Comparison of ENCODE assay signal across 8 cellular contexts in genomic region chr5:144183254-144183889, GRCh38. TPM values are rescaled to one million over a fixed set of nuclear protein-coding genes. Genes with fewer than 3 reads are reported as not detected.
DNase-seq lines count a peak whose midpoint lies in the region; ATAC-seq and TF ChIP-seq lines count a peak whose summit lies in the region.

No MANE protein-coding gene starts in this region.

- H3K4me3 ChIP-seq in HCT116 (replicated peaks in 1 of 2; ENCODE audit: low read depth in 1 of 2, low read length in 2 of 2) (no peak overlapping the region), foreskin fibroblast (ENCODE audit: low read depth in 1 of 2, low read length in 2 of 2) (no peak overlapping the region), tibial artery (no peak overlapping the region)

- CTCF ChIA-PET in HCT116 (lab: Charles Lee), result no interaction called here

- TF ChIP-seq CTCF in C4-2B (conservative IDR thresholded peaks at IDR 0.05), result peak; percentile 85
- TF ChIP-seq CTCF in HCT116 (IDR thresholded peaks at IDR 0.05 in 2 of 3, conservative IDR thresholded peaks at IDR 0.05 in 1 of 3; ENCODE audit: borderline replicate concordance in 1 of 3, insufficient read depth in 1 of 3, low read depth in 2 of 3, low read length in 2 of 3), result peak; percentile 38 to 74 (median 61); a peak in 5 of 6 replicates
- TF ChIP-seq CTCF in foreskin fibroblast (IDR thresholded peaks at IDR 0.05; ENCODE audit: low read depth, low read length), result peak; percentile 59
- TF ChIP-seq CTCF in tibial artery (IDR thresholded peaks at IDR 0.05), result peak; percentile 53 to 65

- no peaks in the 10 kb centered on the region for H4K20me1 ChIP-seq in HCT116 (ENCODE audit: insufficient read depth)

- BruUV-seq in HCT116 (replicated peaks; lab: Mats Ljungman, UMichigan), result no TSS peak

- no peak for DNase-seq in HCT116 (ENCODE audit: low read depth, low spot score)
- DNase-seq in SK-MEL-5 (ENCODE audit: low read depth, low spot score), result peak; percentile 38
- peak; percentile 40 to 70 for DNase-seq in foreskin fibroblast
- no peak for DNase-seq in tibial artery
- no peak for DNase-seq in NCI-H2107 (lab: John Stamatoyannopoulos, UW)

- H3K9ac ChIP-seq in HCT116 (ENCODE audit: low read length), result no peak overlapping the region

- H3K9me3 ChIP-seq in HCT116 (ENCODE audit: control insufficient read depth in 1 of 2, insufficient read depth in 1 of 2, low read depth in 1 of 2, low read length in 2 of 2) (no peaks in the 10 kb centered on the region), tibial artery (no peaks in the 10 kb centered on the region)

- TF ChIP-seq RAD21 in HCT116 (IDR thresholded peaks at IDR 0.05; ENCODE audit: low read depth), result peak; percentile 61

- no peak overlapping the region for H3K27ac ChIP-seq in C4-2B
- H3K27ac ChIP-seq in HCT116 (ENCODE audit: low read depth, low read length), result no peak overlapping the region
- no peak overlapping the region for H3K27ac ChIP-seq in tibial artery

- no peaks in the 10 kb centered on the region for H3K9me2 ChIP-seq in HCT116 (ENCODE audit: insufficient read depth)

- in situ Hi-C loops in SK-MEL-5 (cut with HindIII; ENCODE audit: low pct_unique_long_range_greater_than_20kb, low sequenced_read_pairs), result no loop called here

- H3K79me2 ChIP-seq in HCT116 (ENCODE audit: insufficient read depth, low read length), result no peaks in the 10 kb centered on the region

- no peaks in the 10 kb centered on the region for H3K4me1 ChIP-seq in HCT116 (ENCODE audit: control insufficient read depth in 1 of 2, insufficient read depth in 2 of 2, low read length in 2 of 2)
- peaks cover 0 to 7% (median 4%) of the 10 kb centered on the region in 4 donors for H3K4me1 ChIP-seq in tibial artery

- POLR2A ChIA-PET in HCT116 (lab: Charles Lee), result no interaction called here

- no peak overlapping the region for H2AFZ ChIP-seq in HCT116 (ENCODE audit: low read depth, low read length, poor library complexity, severe bottlenecking)

- no peaks in the 10 kb centered on the region for H3K27me3 ChIP-seq in HCT116 (ENCODE audit: insufficient read depth, low read length)
- H3K27me3 ChIP-seq in tibial artery, result no peaks in the 10 kb centered on the region

- H3K36me3 ChIP-seq in HCT116 (ENCODE audit: control insufficient read depth in 1 of 2, insufficient read depth in 2 of 2, low read length in 2 of 2) (no peaks in the 10 kb centered on the region), tibial artery (no peaks in the 10 kb centered on the region)

- peak; percentile 40; the same call in 1 of the 2 replicates for ATAC-seq in HCT116
- no peak for ATAC-seq in GM18858 (IDR thresholded peaks at IDR 0.05; ENCODE audit: unreplicated experiment)
- no peak for ATAC-seq in GM21723 (IDR thresholded peaks at IDR 0.05; ENCODE audit: unreplicated experiment)

- no peak for TF ChIP-seq POLR2A in HCT116 (IDR thresholded peaks at IDR 0.05; ENCODE audit: borderline replicate concordance, extremely low read depth, insufficient read depth, insufficient read length)

- H3K4me2 ChIP-seq in HCT116 (ENCODE audit: low read length), result no peak overlapping the region

- RAD21 ChIA-PET in HCT116 (lab: Charles Lee; ENCODE audit: low non-redundant PET in 1 of 2, low total read pairs in 2 of 2, uncharacterized antibody in 2 of 2, unreplicated experiment in 2 of 2), result no interaction called here

- intact Hi-C loops in HCT116 (cut with micrococcal nuclease) (loop anchor here (5.0 to 10.0 kb wide), 2 partner anchors 1179 to 1261 kb away; no protein-coding TSS in a partner anchor), tibial artery (cut with DNase I; ENCODE audit: low total_unique reads) (no loop called here)

TF ChIP-seq in HCT116, 20 proteins besides CTCF, POLR2A, EP300 and RAD21:
- TF ChIP-seq POLR2AphosphoS5 (IDR thresholded peaks at IDR 0.05; ENCODE audit: low read depth, low read length) (no peak), YY1 (IDR thresholded peaks at IDR 0.05; ENCODE audit: extremely low read depth, insufficient replicate concordance, low read depth, low read length) (no peak), FOSL1 (IDR thresholded peaks at IDR 0.05; ENCODE audit: low read depth) (no peak), SIN3A (IDR thresholded peaks at IDR 0.05; ENCODE audit: low read depth) (no peak), ZNF274 (IDR thresholded peaks at IDR 0.05; ENCODE audit: low read depth, low read length) (no peak), ELF1 (IDR thresholded peaks at IDR 0.05; ENCODE audit: borderline replicate concordance, low read depth) (no peak), EGR1 (IDR thresholded peaks at IDR 0.05; ENCODE audit: low read depth) (no peak), CBX3 (IDR thresholded peaks at IDR 0.05; ENCODE audit: low read depth) (no peak), ATF3 (IDR thresholded peaks at IDR 0.05) (no peak), ZFX (IDR thresholded peaks at IDR 0.05) (no peak), EZH2 (IDR thresholded peaks at IDR 0.05) (no peak), EZH2phosphoT487 (IDR thresholded peaks at IDR 0.05; ENCODE audit: borderline replicate concordance) (no peak), TCF7L2 (IDR thresholded peaks at IDR 0.05; ENCODE audit: borderline replicate concordance, extremely low read depth, insufficient read depth, insufficient read length) (no peak), JUND (IDR thresholded peaks at IDR 0.05) (no peak), CEBPB (IDR thresholded peaks at IDR 0.05; ENCODE audit: low read depth) (no peak)
- TF ChIP-seq, protein P1, sequence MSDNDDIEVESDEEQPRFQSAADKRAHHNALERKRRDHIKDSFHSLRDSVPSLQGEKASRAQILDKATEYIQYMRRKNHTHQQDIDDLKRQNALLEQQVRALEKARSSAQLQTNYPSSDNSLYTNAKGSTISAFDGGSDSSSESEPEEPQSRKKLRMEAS (IDR thresholded peaks at IDR 0.05), result no peak
- TF ChIP-seq, protein P2, sequence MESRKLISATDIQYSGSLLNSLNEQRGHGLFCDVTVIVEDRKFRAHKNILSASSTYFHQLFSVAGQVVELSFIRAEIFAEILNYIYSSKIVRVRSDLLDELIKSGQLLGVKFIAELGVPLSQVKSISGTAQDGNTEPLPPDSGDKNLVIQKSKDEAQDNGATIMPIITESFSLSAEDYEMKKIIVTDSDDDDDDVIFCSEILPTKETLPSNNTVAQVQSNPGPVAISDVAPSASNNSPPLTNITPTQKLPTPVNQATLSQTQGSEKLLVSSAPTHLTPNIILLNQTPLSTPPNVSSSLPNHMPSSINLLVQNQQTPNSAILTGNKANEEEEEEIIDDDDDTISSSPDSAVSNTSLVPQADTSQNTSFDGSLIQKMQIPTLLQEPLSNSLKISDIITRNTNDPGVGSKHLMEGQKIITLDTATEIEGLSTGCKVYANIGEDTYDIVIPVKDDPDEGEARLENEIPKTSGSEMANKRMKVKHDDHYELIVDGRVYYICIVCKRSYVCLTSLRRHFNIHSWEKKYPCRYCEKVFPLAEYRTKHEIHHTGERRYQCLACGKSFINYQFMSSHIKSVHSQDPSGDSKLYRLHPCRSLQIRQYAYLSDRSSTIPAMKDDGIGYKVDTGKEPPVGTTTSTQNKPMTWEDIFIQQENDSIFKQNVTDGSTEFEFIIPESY (IDR thresholded peaks at IDR 0.05; ENCODE audit: extremely low read depth, insufficient replicate concordance, low read length), result no peak
TF ChIP-seq in HCT116: peak in this region for 0.

RNA-seq across cellular contexts. Expression of gene KCTD16, which starts 12.7 kb away (rescaled TPM):
- total RNA-seq in HCT116 (2021; ENCODE audit: unreplicated experiment), result 0.64 TPM
- 0.14 and 0.17 TPM in 2 replicates for polyA plus RNA-seq in HCT116 (2012)
- 0.03 TPM in 1 of 2 replicates, not detected in the other for total RNA-seq in SK-MEL-5 (2014; rRNA removed; shearing (Covaris generic))
- polyA plus RNA-seq in SK-MEL-5 (2015; cell fraction: cytosol; rRNA removed), result not detected in 2 replicates
- not detected in 2 replicates for polyA plus RNA-seq in SK-MEL-5 (2015; cell fraction: nucleus; rRNA removed)

RNA-seq across cellular contexts. Expression of gene YIPF5, which starts 12.9 kb away (rescaled TPM):
- 44.5 TPM for total RNA-seq in HCT116 (2021; ENCODE audit: unreplicated experiment)
- polyA plus RNA-seq in HCT116 (2012), result 31.1 and 35.3 TPM in 2 replicates
- total RNA-seq in SK-MEL-5 (2014; rRNA removed; shearing (Covaris generic)), result 48.6 and 50.7 TPM in 2 replicates
- polyA plus RNA-seq in SK-MEL-5 (2015; cell fraction: cytosol; rRNA removed), result 35.7 and 37.8 TPM in 2 replicates
- polyA plus RNA-seq in SK-MEL-5 (2015; cell fraction: nucleus; rRNA removed), result 21.0 and 24.1 TPM in 2 replicates

Comparison
In these comparisons a context has a peak if more than half of its experiments do, and no peak if none do; other contexts are left out.
1. DNase-seq: peak in SK-MEL-5 (single experiment) and foreskin fibroblast (2 of 2); none in HCT116 (single experiment), tibial artery (0 of 2) and NCI-H2107 (single experiment).
2. Peak in every context shown above with its lines, with median percentiles within 50 percentile points of each other: CTCF ChIP-seq.